20 cellular contexts compared by ENCODE assay signal in the genomic region with DNA sequence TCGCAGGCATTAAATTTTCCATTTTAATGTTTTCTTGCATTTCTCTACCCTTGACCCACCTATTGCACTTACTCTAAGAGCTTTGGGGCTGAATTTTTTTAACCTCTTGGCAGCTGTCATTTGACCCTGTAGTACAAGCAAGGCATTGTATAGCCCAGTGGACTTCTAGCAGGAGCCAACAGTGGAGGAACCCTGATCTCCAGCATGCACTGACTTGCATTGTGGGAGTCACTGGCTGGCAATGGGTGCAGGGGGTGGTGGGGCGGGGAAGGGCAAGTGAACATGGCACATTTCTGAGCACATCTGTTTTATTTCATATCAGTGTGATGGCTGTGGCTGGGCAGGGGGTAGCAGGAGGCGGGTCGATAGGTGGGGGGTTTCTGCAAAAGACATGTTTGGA.
"Had no signal": no experiment of that assay in that cellular context is flagged by ENCODE, and none has a peak within 500 bp of the region (broad histone marks: within the 10 kb centered on the region; RNA-seq: fewer than 3 reads in every experiment).

No MANE protein-coding gene starts in this region.

- FAIRE-seq: RCC 7860 had no signal

- H3K27me3 ChIP-seq: MG63, SJCRH30 had no signal

- DNase-seq: KBM-7, MG63, NCI-H1092, NCI-H1105 treated with DMSO at 0.1 percent for 48 hours, NCI-H1417 treated with DMSO at 0.1 percent for 48 hours, NCI-H146, NCI-H1694 treated with DMSO at 0.1 percent for 48 hours, NCI-H1930, NCI-H2081, NCI-H2107, NCI-H2227 treated with DMSO at 0.1 percent for 48 hours, NCI-H524, NCI-H69, NCI-H774, RPMI8226, SHP77 treated with DMSO at 0.1 percent for 48 hours, SJCRH30 had no signal

- H3K27ac ChIP-seq: SJCRH30 had no signal

- H3K4me3 ChIP-seq: MG63, SJCRH30 had no signal

- H3K36me3 ChIP-seq: MG63, SJCRH30 had no signal

- H3K9me3 ChIP-seq: MG63, SJCRH30 had no signal

- ATAC-seq: Right ventricle myocardium inferior, SK-N-SH treated with all-trans-retinoic acid at 6 μM for 48 hours had no signal

- H3K4me1 ChIP-seq: SJCRH30 had no signal
